Comparison of ENCODE assay signal across 8 cellular contexts in genomic region chr11:59560290-59560701, GRCh38. TPM values are rescaled to one million over a fixed set of nuclear protein-coding genes. Genes with fewer than 3 reads are reported as not detected.
DNase-seq lines count a peak whose midpoint lies in the region; ATAC-seq lines count a peak whose summit lies in the region.

No MANE protein-coding gene starts in this region.

- H3K27ac ChIP-seq in epithelial cell of prostate = peak overlapping the region; percentile 88

- H3K9me3 Mint-ChIP-seq in activated CD8-positive, alpha-beta memory T cell treated with anti-CD3 and anti-CD28 coated beads, Interleukin-2, amount 10 ng/mL, durations not matched to agents 7 days and 5 days (ENCODE audit: low read depth) = no peaks in the 10 kb centered on the region

- peak overlapping the region; percentile 91 for H3K4me3 Mint-ChIP-seq in activated CD8-positive, alpha-beta memory T cell treated with anti-CD3 and anti-CD28 coated beads, Interleukin-2, amount 10 ng/mL, durations not matched to agents 7 days and 5 days

- H3K27me3 Mint-ChIP-seq in activated CD8-positive, alpha-beta memory T cell treated with anti-CD3 and anti-CD28 coated beads, Interleukin-2, amount 10 ng/mL, durations not matched to agents 7 days and 5 days = peaks cover 14% of the 10 kb centered on the region

- H3K4me1 Mint-ChIP-seq in activated CD8-positive, alpha-beta memory T cell treated with anti-CD3 and anti-CD28 coated beads, Interleukin-2, amount 10 ng/mL, durations not matched to agents 7 days and 5 days = peaks cover 46% of the 10 kb centered on the region

- DNase-seq in ACHN = peak; percentile 71
- DNase-seq in NCI-H82 (lab: John Stamatoyannopoulos, UW) = peak; percentile 90
- DNase-seq in activated CD8-positive, alpha-beta memory T cell treated with anti-CD3 and anti-CD28 coated beads, Interleukin-2, amount 10 ng/mL, durations not matched to agents 7 days and 5 days = peak; percentile 88
- DNase-seq in epithelial cell of prostate (ENCODE audit: low read depth, low spot score) = peak; percentile 57
- peak; percentile 81 for DNase-seq in mucosa of gallbladder (ENCODE audit: low spot score)
- peak; percentile 41 to 62 for DNase-seq in stimulated activated CD8-positive, alpha-beta memory T cell treated with anti-CD3 and anti-CD28 coated beads, Interleukin-7, amount 100 ng/mL, for 48 hours (ENCODE audit: extremely low read depth in 1 of 2, low read depth in 1 of 2)

- CTCF ChIA-PET in activated CD8-positive, alpha-beta memory T cell treated with anti-CD3 and anti-CD28 coated beads, Interleukin-2, amount 10 ng/mL, durations not matched to agents 7 days and 5 days (lab: Charles Lee) = interaction anchor here (1.2 to 1.8 kb wide), 4 partner anchors 9 to 56 kb away, joined by 4 to 8 read pairs (median 5); no protein-coding TSS in a partner anchor

- peak overlapping the region; percentile 96 for H3K27ac Mint-ChIP-seq in activated CD8-positive, alpha-beta memory T cell treated with anti-CD3 and anti-CD28 coated beads, Interleukin-2, amount 10 ng/mL, durations not matched to agents 7 days and 5 days

- ATAC-seq in GM19025 (IDR thresholded peaks at IDR 0.05; ENCODE audit: low read depth, unreplicated experiment) = peak; percentile 33
- ATAC-seq in HG03565 (IDR thresholded peaks at IDR 0.05; ENCODE audit: unreplicated experiment) = peak; percentile 26
- peak; percentile 40 for ATAC-seq in activated CD8-positive, alpha-beta memory T cell treated with anti-CD3 and anti-CD28 coated beads, Interleukin-2, amount 10 ng/mL, durations not matched to agents 7 days and 5 days

- peaks cover 2% of the 10 kb centered on the region for H3K36me3 Mint-ChIP-seq in activated CD8-positive, alpha-beta memory T cell treated with anti-CD3 and anti-CD28 coated beads, Interleukin-2, amount 10 ng/mL, durations not matched to agents 7 days and 5 days

- in situ Hi-C loops in ACHN (cut with HindIII; ENCODE audit: low pct_ligation_motif_present, low pct_unique_long_range_greater_than_20kb, low sequenced_read_pairs) = no loop called here

RNA-seq across cellular contexts. Expression of gene OR4D9, which starts 49.0 kb away (rescaled TPM):
- not detected for total RNA-seq in activated CD8-positive, alpha-beta memory T cell treated with anti-CD3 and anti-CD28 coated beads, Interleukin-2, amount 10 ng/mL, durations not matched to agents 7 days and 5 days
- total RNA-seq in mucosa of gallbladder = not detected

RNA-seq across cellular contexts. Expression of gene OSBP, which starts 55.3 kb away (rescaled TPM):
- total RNA-seq in activated CD8-positive, alpha-beta memory T cell treated with anti-CD3 and anti-CD28 coated beads, Interleukin-2, amount 10 ng/mL, durations not matched to agents 7 days and 5 days = 10 to 100 TPM; 36.6 to 38.0 TPM
- 63.4 TPM for total RNA-seq in mucosa of gallbladder

RNA-seq across cellular contexts. Expression of gene OR4D11, which starts 56.9 kb away (rescaled TPM):
- total RNA-seq in activated CD8-positive, alpha-beta memory T cell treated with anti-CD3 and anti-CD28 coated beads, Interleukin-2, amount 10 ng/mL, durations not matched to agents 7 days and 5 days = not detected
- total RNA-seq in mucosa of gallbladder = not detected

Comparison
In these comparisons a context has a peak if more than half of its experiments do, and no peak if none do; other contexts are left out.
1. Peak in every context shown above with its lines: DNase-seq, ATAC-seq and H3K27ac ChIP-seq.